In genomic region chr11:8683115-8683807, GRCh38 we compare ENCODE assay signal across 8 cellular contexts. TPM values are rescaled to one million over a fixed set of nuclear protein-coding genes. Genes with fewer than 3 reads are reported as not detected.
DNase-seq lines count a peak whose midpoint lies in the region; ATAC-seq and TF ChIP-seq lines count a peak whose summit lies in the region.

No MANE protein-coding gene starts in this region.

- H3K27me3 ChIP-seq in gastroesophageal sphincter, result no peaks in the 10 kb centered on the region

- H3K4me3 Mint-ChIP-seq in activated CD8-positive, alpha-beta T cell treated with anti-CD3 and anti-CD28 coated beads for 36 hours, result peak overlapping the region; percentile 93

- intact Hi-C loops in activated CD8-positive, alpha-beta T cell treated with anti-CD3 and anti-CD28 coated beads for 36 hours (cut with micrococcal nuclease), result no loop called here

- no peaks in the 10 kb centered on the region for H3K27me3 Mint-ChIP-seq in activated CD8-positive, alpha-beta T cell treated with anti-CD3 and anti-CD28 coated beads for 36 hours

- ATAC-seq in activated CD8-positive, alpha-beta T cell treated with anti-CD3 and anti-CD28 coated beads for 36 hours, result no peak
- ATAC-seq in gastroesophageal sphincter (peak; percentile 3), GM18520 (IDR thresholded peaks at IDR 0.05; ENCODE audit: unreplicated experiment) (no peak)

- POLR2A ChIA-PET in activated CD8-positive, alpha-beta T cell treated with anti-CD3 and anti-CD28 coated beads for 36 hours (lab: Charles Lee), result interaction anchor here (0.6 to 2.6 kb wide), 22 partner anchors 8 to 1987 kb away, joined by 3 to 16 read pairs (median 5); partner anchors contain the start of genes AKIP1, STK33, TMEM9B and ZNF143

- peak overlapping the region; percentile 97 for H3K27ac Mint-ChIP-seq in activated CD8-positive, alpha-beta T cell treated with anti-CD3 and anti-CD28 coated beads for 36 hours

- peaks cover 0 to 46% of the 10 kb centered on the region in 2 donors for H3K36me3 ChIP-seq in gastroesophageal sphincter

- H3K36me3 Mint-ChIP-seq in activated CD8-positive, alpha-beta T cell treated with anti-CD3 and anti-CD28 coated beads for 36 hours (ENCODE audit: low read depth), result peaks cover 80% of the 10 kb centered on the region

- peaks cover 4 to 43% (median 18%) of the 10 kb centered on the region in 3 donors for H3K4me1 ChIP-seq in gastroesophageal sphincter

- TF ChIP-seq CTCF in activated CD8-positive, alpha-beta T cell treated with anti-CD3 and anti-CD28 coated beads for 36 hours (IDR thresholded peaks at IDR 0.05), result no peak
- TF ChIP-seq CTCF in gastroesophageal sphincter (IDR thresholded peaks at IDR 0.05), result no peak
- TF ChIP-seq CTCF in GM20000 (IDR thresholded peaks at IDR 0.05; ENCODE audit: extremely low read depth, missing control alignments), result no peak

- no peaks in the 10 kb centered on the region for H3K9me3 Mint-ChIP-seq in activated CD8-positive, alpha-beta T cell treated with anti-CD3 and anti-CD28 coated beads for 36 hours

- no peaks in the 10 kb centered on the region for H3K9me3 ChIP-seq in gastroesophageal sphincter

- 4 to 17% methylated on average over 9 to 22 of the region's 27 CpGs for WGBS in gastroesophageal sphincter (ENCODE audit: low coverage in 1 of 2), 2 donors

- TF ChIP-seq EP300 in gastroesophageal sphincter (IDR thresholded peaks at IDR 0.05), result no peak

- CTCF ChIA-PET in activated CD8-positive, alpha-beta T cell treated with anti-CD3 and anti-CD28 coated beads for 36 hours (lab: Charles Lee), result no interaction called here

- DNase-seq in stimulated activated CD4-positive, alpha-beta T cell treated with anti-CD3 and anti-CD28 coated beads, Interleukin-12 subunit alpha, Interleukin-12 subunit beta, amount 100 ng/mL, for 4 hours, result peak; percentile 44
- DNase-seq in stimulated activated CD4-positive, alpha-beta T cell treated with anti-CD3 and anti-CD28 coated beads, Interleukin-1b, Interleukin-23, amount 100 ng/mL, for 48 hours, result no peak
- DNase-seq in activated CD8-positive, alpha-beta T cell treated with anti-CD3 and anti-CD28 coated beads for 36 hours, result peak; percentile 25
- DNase-seq in renal cortical epithelial cell (ENCODE audit: low read depth) (peak; percentile 13), NCI-H2196 treated with DMSO at 0.1 percent for 48 hours (lab: John Stamatoyannopoulos, UW; ENCODE audit: unreplicated experiment) (no peak), GM20000 (ENCODE audit: low spot score) (no peak)

- H3K4me1 Mint-ChIP-seq in activated CD8-positive, alpha-beta T cell treated with anti-CD3 and anti-CD28 coated beads for 36 hours (ENCODE audit: low read depth), result peaks cover 46% of the 10 kb centered on the region

- H3K4me3 ChIP-seq in gastroesophageal sphincter, result peak overlapping the region; percentile 67 to 75

- peak overlapping the region; percentile 90 to 100 (median 94) for H3K27ac ChIP-seq in gastroesophageal sphincter

- no peak for TF ChIP-seq POLR2A in gastroesophageal sphincter (IDR thresholded peaks at IDR 0.05)

RNA-seq across cellular contexts. Expression of gene RPL27A, which starts 0.7 kb away (rescaled TPM):
- total RNA-seq in activated CD8-positive, alpha-beta T cell treated with anti-CD3 and anti-CD28 coated beads for 36 hours, result 100 to 1,000 TPM; 959 to 987 TPM
- 1,000 to 10,000 TPM in 1 of 4 donors, 100 to 1,000 TPM in 3; 706 to 1,423 (median 903) TPM for total RNA-seq in gastroesophageal sphincter
- total RNA-seq in renal cortical epithelial cell, result 305 and 645 TPM in 2 replicates

RNA-seq across cellular contexts. Expression of gene TRIM66, which starts 0.8 kb away (rescaled TPM):
- 10 to 100 TPM; 24.7 to 28.4 TPM for total RNA-seq in activated CD8-positive, alpha-beta T cell treated with anti-CD3 and anti-CD28 coated beads for 36 hours
- 10 to 100 TPM in 1 of 4 donors, 1 to 10 TPM in 3; 1.4 to 12.9 (median 3.1) TPM for total RNA-seq in gastroesophageal sphincter
- total RNA-seq in renal cortical epithelial cell, result 4.7 and 7.5 TPM in 2 replicates

Comparison
In these comparisons a context has a peak if more than half of its experiments do, and no peak if none do; other contexts are left out.
1. DNase-seq: peak in stimulated activated CD4-positive, alpha-beta T cell treated with anti-CD3 and anti-CD28 coated beads, Interleukin-12 subunit alpha, Interleukin-12 subunit beta, amount 100 ng/mL, for 4 hours (single experiment), activated CD8-positive, alpha-beta T cell treated with anti-CD3 and anti-CD28 coated beads for 36 hours (single experiment) and renal cortical epithelial cell (single experiment); none in stimulated activated CD4-positive, alpha-beta T cell treated with anti-CD3 and anti-CD28 coated beads, Interleukin-1b, Interleukin-23, amount 100 ng/mL, for 48 hours (single experiment), NCI-H2196 treated with DMSO at 0.1 percent for 48 hours (single experiment) and GM20000 (single experiment).